ENCODE assay signal across 21 cellular contexts in the genomic region with DNA sequence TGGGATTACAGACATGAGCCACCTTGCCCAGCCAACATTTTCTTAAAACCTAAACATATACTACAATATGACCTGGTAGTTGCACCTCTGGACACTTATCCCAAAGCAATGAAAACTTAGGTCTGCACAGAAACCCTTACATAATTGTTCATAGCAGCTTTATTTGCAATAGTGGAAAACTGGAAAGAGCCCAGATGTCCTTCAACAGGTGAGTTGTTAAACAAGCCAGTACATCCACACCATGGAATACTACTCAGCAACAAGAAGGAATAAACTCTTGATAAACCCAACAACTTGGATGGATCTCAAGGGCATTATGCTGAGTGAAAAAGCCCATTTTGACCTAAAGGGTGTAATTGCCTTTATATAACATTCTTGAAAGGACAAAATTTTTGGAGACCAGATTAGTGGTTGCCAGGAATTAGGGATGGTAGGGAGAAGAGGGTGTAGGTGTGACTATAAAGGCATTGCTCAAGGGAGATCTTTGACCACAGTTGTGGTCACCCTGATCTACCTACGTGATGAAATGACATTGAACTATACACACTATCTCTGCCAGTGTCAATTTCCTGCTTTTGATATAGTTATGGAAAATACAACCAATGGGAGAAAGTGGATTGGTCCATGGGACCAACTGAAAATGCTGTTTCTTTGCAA.
"Had no signal": no experiment of that assay in that cellular context is flagged by ENCODE, and none has a peak within 500 bp of the region (broad histone marks: within the 10 kb centered on the region; RNA-seq: fewer than 3 reads in every experiment).

No MANE protein-coding gene starts in this region.

- H3K9me3 Mint-ChIP-seq: activated CD8-positive, alpha-beta T cell treated with anti-CD3 and anti-CD28 coated beads for 36 hours; activated T-cell treated with anti-CD3 and anti-CD28 coated beads, Interleukin-2, amount 50 U/mL, for 72 hours; memory B cell; naive thymus-derived CD8-positive, alpha-beta T cell; stimulated activated effector memory CD8-positive, alpha-beta T cell treated with anti-CD3 and anti-CD28 coated beads, Interleukin-12 subunit alpha, Interleukin-12 subunit beta, amount 100 ng/mL, for 72 hours had no signal

- H3K4me3 ChIP-seq: mucosa of descending colon, thyroid gland had no signal

- H3K9me3 ChIP-seq: mucosa of descending colon, thyroid gland had no signal

- H3K4me1 Mint-ChIP-seq: stimulated activated effector memory CD8-positive, alpha-beta T cell treated with anti-CD3 and anti-CD28 coated beads, Interleukin-12 subunit alpha, Interleukin-12 subunit beta, amount 100 ng/mL, for 72 hours had no signal

- H3K27ac ChIP-seq: thyroid gland, VCaP had no signal

- H3K4me1 ChIP-seq: thyroid gland had no signal

- ATAC-seq: activated CD8-positive, alpha-beta T cell treated with anti-CD3 and anti-CD28 coated beads for 36 hours; activated T-cell treated with anti-CD3 and anti-CD28 coated beads, Interleukin-2, amount 50 U/mL, for 72 hours; esophagus mucosa; naive thymus-derived CD8-positive, alpha-beta T cell; stimulated activated effector memory CD8-positive, alpha-beta T cell treated with anti-CD3 and anti-CD28 coated beads, Interleukin-12 subunit alpha, Interleukin-12 subunit beta, amount 100 ng/mL, for 72 hours had no signal

- H3K27ac Mint-ChIP-seq: activated CD8-positive, alpha-beta T cell treated with anti-CD3 and anti-CD28 coated beads for 36 hours; activated naive CD8-positive, alpha-beta T cell; activated T-cell treated with anti-CD3 and anti-CD28 coated beads, Interleukin-2, amount 50 U/mL, for 72 hours; memory B cell; naive thymus-derived CD8-positive, alpha-beta T cell; stimulated activated effector memory CD8-positive, alpha-beta T cell treated with anti-CD3 and anti-CD28 coated beads, Interleukin-12 subunit alpha, Interleukin-12 subunit beta, amount 100 ng/mL, for 72 hours had no signal

- H3K4me3 Mint-ChIP-seq: activated CD8-positive, alpha-beta T cell treated with anti-CD3 and anti-CD28 coated beads for 36 hours; activated naive CD8-positive, alpha-beta T cell; activated T-cell treated with anti-CD3 and anti-CD28 coated beads, Interleukin-2, amount 50 U/mL, for 72 hours; naive thymus-derived CD8-positive, alpha-beta T cell; stimulated activated effector memory CD8-positive, alpha-beta T cell treated with anti-CD3 and anti-CD28 coated beads, Interleukin-12 subunit alpha, Interleukin-12 subunit beta, amount 100 ng/mL, for 72 hours had no signal

- H3K36me3 ChIP-seq: thyroid gland had no signal

- FAIRE-seq: colon, endometrium, urothelium cell line had no signal

- H3K27me3 ChIP-seq: thyroid gland had no signal

- H3K36me3 Mint-ChIP-seq: activated naive CD8-positive, alpha-beta T cell; memory B cell; naive thymus-derived CD8-positive, alpha-beta T cell; stimulated activated effector memory CD8-positive, alpha-beta T cell treated with anti-CD3 and anti-CD28 coated beads, Interleukin-12 subunit alpha, Interleukin-12 subunit beta, amount 100 ng/mL, for 72 hours had no signal

- H3K27me3 Mint-ChIP-seq: activated CD8-positive, alpha-beta T cell treated with anti-CD3 and anti-CD28 coated beads for 36 hours; activated naive CD8-positive, alpha-beta T cell had no signal

- DNase-seq: activated CD8-positive, alpha-beta memory T cell treated with anti-CD3 and anti-CD28 coated beads, Interleukin-2, amount 50 U/mL, for 48 hours; activated CD8-positive, alpha-beta T cell treated with anti-CD3 and anti-CD28 coated beads for 36 hours; activated gamma-delta T cell; activated T-cell treated with anti-CD3 and anti-CD28 coated beads, Interleukin-2, amount 50 U/mL, for 72 hours; amniotic stem cell; caudate nucleus; islet precursor cell; mucosa of descending colon; naive thymus-derived CD8-positive, alpha-beta T cell; stimulated activated CD4-positive, alpha-beta T cell treated with anti-CD3 and anti-CD28 coated beads, Interleukin-12 subunit alpha, Interleukin-12 subunit beta, amount 100 ng/mL, for 4 hours; stimulated activated CD4-positive, alpha-beta T cell treated with anti-CD3 and anti-CD28 coated beads, Interleukin-2, amount 100 ng/mL, for 24 hours; T-helper 9 cell; thyroid gland had no signal
